9 cellular contexts compared by ENCODE assay signal in genomic region chr18:45775241-45775676, GRCh38. TPM values are rescaled to one million over a fixed set of nuclear protein-coding genes. Genes with fewer than 3 reads are reported as not detected.
DNase-seq lines count a peak whose midpoint lies in the region; ATAC-seq and TF ChIP-seq lines count a peak whose summit lies in the region.
"Had no signal": no experiment of that assay in that cellular context is flagged by ENCODE, and none has a peak within 500 bp of the region (broad histone marks: within the 10 kb centered on the region; RNA-seq: fewer than 3 reads in every experiment).

No MANE protein-coding gene starts in this region.

- peak; percentile 34 for DNase-seq in activated CD4-positive, CD25-positive, alpha-beta regulatory T cell treated with anti-CD3 and anti-CD28 coated beads, Interleukin-2, amount 50 U/mL, for 72 hours
- DNase-seq in cerebellar cortex (ENCODE audit: low spot score) (peak; percentile 45), left lobe of liver (ENCODE audit: low spot score) (peak; percentile 47), SW480 (ENCODE audit: low spot score) (no peak), GM13977 (ENCODE audit: low spot score) (no peak)
- peak; percentile 74 to 78 for DNase-seq in stimulated activated CD4-positive, alpha-beta T cell treated with anti-CD3 and anti-CD28 coated beads, Interleukin-2, amount 100 ng/mL, for 24 hours

- no peak for TF ChIP-seq CTCF in GM13977 (IDR thresholded peaks at IDR 0.05; ENCODE audit: extremely low read depth, insufficient read depth, missing control alignments)

- ATAC-seq in GM18520 (IDR thresholded peaks at IDR 0.05; ENCODE audit: unreplicated experiment) (peak; percentile 41), HG03196 (IDR thresholded peaks at IDR 0.05; ENCODE audit: unreplicated experiment) (peak; percentile 36), left lobe of liver (peak; percentile 85)

- in situ Hi-C loops in GM13977 (cut with MboI; ENCODE audit: low pct_unique_long_range_greater_than_20kb, low sequenced_read_pairs, unreplicated experiment) = no loop called here

RNA-seq across cellular contexts. Expression of gene SIGLEC15, which starts 50.2 kb away (rescaled TPM):
- 0.20 TPM for total RNA-seq in left lobe of liver
- total RNA-seq: neural crest cell had no signal

RNA-seq across cellular contexts. Expression of gene SLC14A1, which starts 51.3 kb away (rescaled TPM):
- 0.96 TPM for total RNA-seq in left lobe of liver
- total RNA-seq: neural crest cell had no signal

Comparison
In these comparisons a context has a peak if more than half of its experiments do, and no peak if none do; other contexts are left out.
1. DNase-seq: peak in activated CD4-positive, CD25-positive, alpha-beta regulatory T cell treated with anti-CD3 and anti-CD28 coated beads, Interleukin-2, amount 50 U/mL, for 72 hours (single experiment), cerebellar cortex (single experiment), left lobe of liver (single experiment) and stimulated activated CD4-positive, alpha-beta T cell treated with anti-CD3 and anti-CD28 coated beads, Interleukin-2, amount 100 ng/mL, for 24 hours (2 of 2); none in SW480 (single experiment) and GM13977 (single experiment).
2. Peak in every context shown above with its lines, with median percentiles within 50 percentile points of each other: ATAC-seq.